ENCODE assay signal across 9 cellular contexts in the genomic region with DNA sequence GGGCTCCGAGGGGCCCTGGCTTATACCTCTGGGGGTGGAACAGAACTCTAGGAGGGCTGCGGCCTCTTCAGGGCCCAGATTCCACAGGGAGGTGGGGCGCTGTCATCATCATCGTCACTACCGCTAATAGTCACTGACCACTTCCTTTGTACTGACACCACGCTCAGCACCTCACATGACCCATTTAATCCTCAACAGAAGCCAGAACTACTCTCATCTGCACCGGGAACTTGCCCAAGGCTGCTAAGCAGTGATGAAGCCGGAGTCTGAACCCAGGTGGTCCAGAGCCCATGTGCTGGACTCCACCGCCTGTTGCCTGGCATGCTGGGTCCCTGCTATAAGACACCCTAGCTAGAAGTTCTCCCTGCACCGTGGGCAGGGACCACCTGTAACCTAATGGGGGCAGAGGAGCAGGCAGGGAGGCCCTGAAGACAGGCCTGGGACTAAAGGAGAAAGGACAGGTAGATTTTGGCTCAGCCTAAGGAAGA. TPM values are rescaled to one million over a fixed set of nuclear protein-coding genes. Genes with fewer than 3 reads are reported as not detected.
DNase-seq lines count a peak whose midpoint lies in the region; TF ChIP-seq lines count a peak whose summit lies in the region.
"Had no signal": no experiment of that assay in that cellular context is flagged by ENCODE, and none has a peak within 500 bp of the region (broad histone marks: within the 10 kb centered on the region; RNA-seq: fewer than 3 reads in every experiment).

No MANE protein-coding gene starts in this region.

- H3K27ac ChIP-seq in suprapubic skin: peak overlapping the region; percentile 32
- H3K27ac ChIP-seq: VCaP had no signal

- H3K36me3 ChIP-seq in iPS-15b (ENCODE audit: control insufficient read depth, insufficient read depth, low read length) (peaks cover 5% of the 10 kb centered on the region), suprapubic skin (peaks cover 35% of the 10 kb centered on the region)

- no peaks in the 10 kb centered on the region for H3K27me3 Mint-ChIP-seq in activated T-helper 2 cell treated with anti-CD3 and anti-CD28 coated beads, Interferon-gamma antibody, Interleukin-2, Interleukin-4, amounts not matched to agents 10 μg/mL and 5 μg/mL and 100 μg/mL, durations not matched to agents 14 hours and 24 hours and 36 hours (ENCODE audit: low read depth)

- intact Hi-C loops in activated T-helper 2 cell treated with anti-CD3 and anti-CD28 coated beads, Interferon-gamma antibody, Interleukin-2, Interleukin-4, amounts not matched to agents 10 μg/mL and 5 μg/mL and 100 μg/mL, durations not matched to agents 14 hours and 24 hours and 36 hours (cut with micrococcal nuclease): no loop called here

- peaks cover 28% of the 10 kb centered on the region for H3K4me1 Mint-ChIP-seq in activated T-helper 2 cell treated with anti-CD3 and anti-CD28 coated beads, Interferon-gamma antibody, Interleukin-2, Interleukin-4, amounts not matched to agents 10 μg/mL and 5 μg/mL and 100 μg/mL, durations not matched to agents 14 hours and 24 hours and 36 hours (ENCODE audit: low read depth)

- WGBS in suprapubic skin: 62% methylated on average over 9 of the region's 10 CpGs

- H3K27me3 ChIP-seq in iPS-15b (ENCODE audit: control insufficient read depth, insufficient read depth, low read length) (no peaks in the 10 kb centered on the region), suprapubic skin (no peaks in the 10 kb centered on the region)

- peak overlapping the region; percentile 32 for H3K4me3 ChIP-seq in iPS-15b (ENCODE audit: low read depth, low read length)
- no peak overlapping the region for H3K4me3 ChIP-seq in suprapubic skin

- H3K9me3 ChIP-seq in iPS-15b (ENCODE audit: control insufficient read depth, insufficient read depth, low read length): no peaks in the 10 kb centered on the region
- H3K9me3 ChIP-seq in suprapubic skin: no peaks in the 10 kb centered on the region

- peak overlapping the region; percentile 85 for H3K27ac Mint-ChIP-seq in activated T-helper 2 cell treated with anti-CD3 and anti-CD28 coated beads, Interferon-gamma antibody, Interleukin-2, Interleukin-4, amounts not matched to agents 10 μg/mL and 5 μg/mL and 100 μg/mL, durations not matched to agents 14 hours and 24 hours and 36 hours

- H3K9ac ChIP-seq in iPS-15b (ENCODE audit: low read depth, low read length): no peak overlapping the region

- H3K4me1 ChIP-seq in iPS-15b (ENCODE audit: control insufficient read depth, insufficient read depth, low read length) (peaks cover 18% of the 10 kb centered on the region), suprapubic skin (peaks cover 28% of the 10 kb centered on the region)

- DNase-seq in activated CD8-positive, alpha-beta memory T cell treated with anti-CD3 and anti-CD28 coated beads for 24 hours: peak; percentile 73
- no peak for DNase-seq in activated CD8-positive, alpha-beta memory T cell treated with anti-CD3 and anti-CD28 coated beads, Interleukin-2, amount 50 U/mL, for 48 hours
- DNase-seq in activated T-helper 2 cell treated with anti-CD3 and anti-CD28 coated beads, Interferon-gamma antibody, Interleukin-2, Interleukin-4, amounts not matched to agents 10 μg/mL and 5 μg/mL and 100 μg/mL, durations not matched to agents 14 hours and 24 hours and 36 hours (ENCODE audit: low spot score): peak; percentile 18
- no peak for DNase-seq in suprapubic skin (ENCODE audit: low spot score in 2 of 2)
- no peak for DNase-seq in NK-92 (lab: John Stamatoyannopoulos, UW; ENCODE audit: unreplicated experiment)
- DNase-seq in NCI-H146 treated with DMSO at 0.1 percent for 48 hours (lab: John Stamatoyannopoulos, UW; ENCODE audit: unreplicated experiment): no peak
- no peak for DNase-seq in NCI-H1105 (lab: John Stamatoyannopoulos, UW)

- peaks cover 51% of the 10 kb centered on the region for H3K36me3 Mint-ChIP-seq in activated T-helper 2 cell treated with anti-CD3 and anti-CD28 coated beads, Interferon-gamma antibody, Interleukin-2, Interleukin-4, amounts not matched to agents 10 μg/mL and 5 μg/mL and 100 μg/mL, durations not matched to agents 14 hours and 24 hours and 36 hours (ENCODE audit: low read depth)

- H3K4me3 Mint-ChIP-seq in activated T-helper 2 cell treated with anti-CD3 and anti-CD28 coated beads, Interferon-gamma antibody, Interleukin-2, Interleukin-4, amounts not matched to agents 10 μg/mL and 5 μg/mL and 100 μg/mL, durations not matched to agents 14 hours and 24 hours and 36 hours (ENCODE audit: low read depth): peak overlapping the region; percentile 50

- no peak for TF ChIP-seq CTCF in suprapubic skin (IDR thresholded peaks at IDR 0.05)

- TF ChIP-seq EP300 in suprapubic skin (IDR thresholded peaks at IDR 0.05): no peak

- no peaks in the 10 kb centered on the region for H3K9me3 Mint-ChIP-seq in activated T-helper 2 cell treated with anti-CD3 and anti-CD28 coated beads, Interferon-gamma antibody, Interleukin-2, Interleukin-4, amounts not matched to agents 10 μg/mL and 5 μg/mL and 100 μg/mL, durations not matched to agents 14 hours and 24 hours and 36 hours

- TF ChIP-seq POLR2A in suprapubic skin (IDR thresholded peaks at IDR 0.05): no peak

RNA-seq across cellular contexts. Expression of gene UNC13D, which starts 12.0 kb away (rescaled TPM):
- 165 and 175 TPM in 2 replicates for total RNA-seq in activated T-helper 2 cell treated with anti-CD3 and anti-CD28 coated beads, Interferon-gamma antibody, Interleukin-2, Interleukin-4, amounts not matched to agents 10 μg/mL and 5 μg/mL and 100 μg/mL, durations not matched to agents 14 hours and 24 hours and 36 hours
- 10 to 100 TPM in 1 of 4 donors, 1 to 10 TPM in 3; 5.2 to 21.0 (median 7.2) TPM for total RNA-seq in suprapubic skin

RNA-seq across cellular contexts. Expression of gene WBP2, which starts 22.9 kb away (rescaled TPM):
- 79.3 and 80.7 TPM in 2 replicates for total RNA-seq in activated T-helper 2 cell treated with anti-CD3 and anti-CD28 coated beads, Interferon-gamma antibody, Interleukin-2, Interleukin-4, amounts not matched to agents 10 μg/mL and 5 μg/mL and 100 μg/mL, durations not matched to agents 14 hours and 24 hours and 36 hours
- 10 to 100 TPM; 64.9 to 99.4 (median 76.9) TPM for total RNA-seq in suprapubic skin

RNA-seq across cellular contexts. Expression of gene TRIM47, which starts 46.2 kb away (rescaled TPM):
- total RNA-seq in activated T-helper 2 cell treated with anti-CD3 and anti-CD28 coated beads, Interferon-gamma antibody, Interleukin-2, Interleukin-4, amounts not matched to agents 10 μg/mL and 5 μg/mL and 100 μg/mL, durations not matched to agents 14 hours and 24 hours and 36 hours: 22.5 and 24.5 TPM in 2 replicates
- total RNA-seq in suprapubic skin: 10 to 100 TPM; 22.8 to 43.1 (median 27.7) TPM

RNA-seq across cellular contexts. Expression of gene UNK, which starts 47.6 kb away (rescaled TPM):
- total RNA-seq in activated T-helper 2 cell treated with anti-CD3 and anti-CD28 coated beads, Interferon-gamma antibody, Interleukin-2, Interleukin-4, amounts not matched to agents 10 μg/mL and 5 μg/mL and 100 μg/mL, durations not matched to agents 14 hours and 24 hours and 36 hours: 26.8 and 30.1 TPM in 2 replicates
- 10 to 100 TPM; 27.8 to 68.2 (median 31.9) TPM for total RNA-seq in suprapubic skin

Comparison
In these comparisons a context has a peak if more than half of its experiments do, and no peak if none do; other contexts are left out.
1. DNase-seq: peak in activated CD8-positive, alpha-beta memory T cell treated with anti-CD3 and anti-CD28 coated beads for 24 hours (single experiment) and activated T-helper 2 cell treated with anti-CD3 and anti-CD28 coated beads, Interferon-gamma antibody, Interleukin-2, Interleukin-4, amounts not matched to agents 10 μg/mL and 5 μg/mL and 100 μg/mL, durations not matched to agents 14 hours and 24 hours and 36 hours (single experiment); none in activated CD8-positive, alpha-beta memory T cell treated with anti-CD3 and anti-CD28 coated beads, Interleukin-2, amount 50 U/mL, for 48 hours (single experiment), suprapubic skin (0 of 2), NK-92 (single experiment), NCI-H146 treated with DMSO at 0.1 percent for 48 hours (single experiment) and NCI-H1105 (single experiment).